ENCODE assay signal across 20 cellular contexts in the genomic region with DNA sequence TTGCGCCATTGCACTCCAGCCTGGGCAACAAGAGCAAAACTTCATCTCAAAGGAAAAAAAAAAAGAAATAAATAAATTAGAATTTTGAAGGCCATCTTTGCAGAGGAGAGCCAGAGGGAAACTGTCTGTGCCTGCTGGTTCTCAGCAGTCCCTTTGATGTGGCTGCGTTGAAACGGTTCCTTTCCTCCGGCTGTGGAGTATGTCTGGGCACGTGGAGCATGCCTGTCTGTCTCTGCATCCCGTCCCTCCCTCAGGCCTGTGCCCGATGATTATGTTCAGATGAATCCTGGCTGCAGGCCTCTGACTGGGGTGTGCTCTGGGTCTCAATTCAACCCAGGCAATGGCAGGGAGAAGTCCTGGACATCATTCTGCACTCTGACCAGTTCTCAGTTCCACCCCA.
"Had no signal": no experiment of that assay in that cellular context is flagged by ENCODE, and none has a peak within 500 bp of the region (broad histone marks: within the 10 kb centered on the region; RNA-seq: fewer than 3 reads in every experiment).

No MANE protein-coding gene starts in this region.

- H3K27me3 ChIP-seq: colonic mucosa, gastroesophageal sphincter, heart left ventricle, right atrium auricular region had no signal

- H3K27me3 Mint-ChIP-seq: brain; stimulated activated naive CD8-positive, alpha-beta T cell treated with anti-CD3 and anti-CD28 coated beads, Interleukin-15, Interleukin-2, amounts not matched to agents 100 ng/mL and 50 ng/mL, for 24 hours; type B pancreatic cell had no signal

- DNase-seq: activated CD4-positive, alpha-beta T cell treated with anti-CD3 and anti-CD28 coated beads, Interleukin-2, amount 50 U/mL, for 4 hours; activated gamma-delta T cell treated with Interleukin-2 at 50 U/mL for 16 hours; activated T-cell treated with anti-CD3 and anti-CD28 coated beads for 4 hours; central memory CD4-positive, alpha-beta T cell; colonic mucosa; erythroblast; heart left ventricle; left ventricle myocardium inferior; mammary epithelial cell; midbrain; nephron progenitor cell; occipital lobe; stimulated activated CD4-positive, alpha-beta T cell treated with anti-CD3 and anti-CD28 coated beads, Interleukin-2, amount 100 ng/mL, for 24 hours; WERI-Rb-1 had no signal

- ATAC-seq: gastroesophageal sphincter, heart left ventricle had no signal

- H3K4me3 ChIP-seq: colonic mucosa, gastroesophageal sphincter, heart left ventricle, left ventricle myocardium inferior, right atrium auricular region had no signal

- H3K9me3 Mint-ChIP-seq: nephron progenitor cell, type B pancreatic cell had no signal

- H3K27ac Mint-ChIP-seq: activated T-helper 1 cell treated with anti-CD3 and anti-CD28 coated beads, Interleukin-12 subunit alpha, Interleukin-12 subunit beta, Interleukin-2, Interleukin-4 antibody, amounts not matched to agents 30 ng/mL and 10 ng/mL and 1 ng/mL, durations not matched to agents 14 hours and 24 hours and 36 hours; nephron progenitor cell; stimulated activated naive CD8-positive, alpha-beta T cell treated with anti-CD3 and anti-CD28 coated beads, Interleukin-15, Interleukin-2, amounts not matched to agents 100 ng/mL and 50 ng/mL, for 24 hours; type B pancreatic cell had no signal

- H3K36me3 ChIP-seq: colonic mucosa had no signal

- H3K27ac ChIP-seq: colonic mucosa, gastroesophageal sphincter, heart left ventricle, left ventricle myocardium inferior, right atrium auricular region, WERI-Rb-1 had no signal

- H3K9me3 ChIP-seq: colonic mucosa, gastroesophageal sphincter, heart left ventricle, left ventricle myocardium inferior, right atrium auricular region had no signal

- H3K4me1 ChIP-seq: colonic mucosa, gastroesophageal sphincter, heart left ventricle, left ventricle myocardium inferior, right atrium auricular region had no signal

- H3K4me3 Mint-ChIP-seq: activated T-helper 1 cell treated with anti-CD3 and anti-CD28 coated beads, Interleukin-12 subunit alpha, Interleukin-12 subunit beta, Interleukin-2, Interleukin-4 antibody, amounts not matched to agents 30 ng/mL and 10 ng/mL and 1 ng/mL, durations not matched to agents 14 hours and 24 hours and 36 hours; brain; nephron progenitor cell; stimulated activated naive CD8-positive, alpha-beta T cell treated with anti-CD3 and anti-CD28 coated beads, Interleukin-15, Interleukin-2, amounts not matched to agents 100 ng/mL and 50 ng/mL, for 24 hours; type B pancreatic cell had no signal
